ENCODE assay signal across 9 cellular contexts in the genomic region with DNA sequence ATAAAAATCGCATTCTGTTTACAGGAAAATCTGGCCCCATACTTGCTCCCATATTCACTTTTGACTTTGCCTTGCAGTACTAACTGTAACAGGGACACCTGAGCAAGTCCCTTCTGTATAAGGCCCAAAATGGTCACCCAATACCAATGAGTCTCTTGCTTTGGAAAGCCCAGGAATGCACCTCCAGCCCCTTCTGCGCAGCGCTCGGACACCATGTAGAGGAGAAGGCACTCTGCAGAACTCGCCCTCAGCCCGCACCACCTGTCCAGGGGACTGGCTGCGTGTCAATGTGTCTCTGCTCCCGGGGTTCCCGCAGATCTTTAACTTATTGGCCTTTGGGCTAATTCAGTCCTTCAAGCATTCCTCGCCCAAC. TPM values are rescaled to one million over a fixed set of nuclear protein-coding genes. Genes with fewer than 3 reads are reported as not detected.
DNase-seq lines count a peak whose midpoint lies in the region; ATAC-seq, FAIRE-seq and TF ChIP-seq lines count a peak whose summit lies in the region.
"Had no signal": no experiment of that assay in that cellular context is flagged by ENCODE, and none has a peak within 500 bp of the region (broad histone marks: within the 10 kb centered on the region; RNA-seq: fewer than 3 reads in every experiment).

No MANE protein-coding gene starts in this region.

- TF ChIP-seq POLR2A in K562 (conservative IDR thresholded peaks at IDR 0.05), result no peak

- peaks cover 4 to 38% of the 10 kb centered on the region in 2 experiments; a peak in 3 of 5 replicates for H3K27me3 ChIP-seq in K562 (ENCODE audit: control insufficient read depth in 2 of 2, insufficient read depth in 2 of 2, low read length in 2 of 2)
- H3K27me3 ChIP-seq in osteoblast (ENCODE audit: insufficient read depth, low read length), result peaks cover 19% of the 10 kb centered on the region

- H3K36me3 ChIP-seq in ES-I3 (ENCODE audit: insufficient read depth, low read length) (no peaks in the 10 kb centered on the region), K562 (ENCODE audit: control insufficient read depth, insufficient read depth, low read length) (no peaks in the 10 kb centered on the region), osteoblast (ENCODE audit: insufficient read depth, low read length) (no peaks in the 10 kb centered on the region)

- TF ChIP-seq RAD21 in K562 (CRISPR knock-in tag; conservative IDR thresholded peaks at IDR 0.05 in 1 of 2, IDR thresholded peaks at IDR 0.05 in 1 of 2), result no peak

- no peak for TF ChIP-seq EP300 in K562 (IDR thresholded peaks at IDR 0.05; ENCODE audit: low read length)

- no peak for FAIRE-seq in K562 (lab: Jason Lieb, UNC)

- H3K4me2 ChIP-seq in K562 (ENCODE audit: insufficient read depth, low read length) (no peak overlapping the region), osteoblast (ENCODE audit: insufficient read depth, low read length) (peak overlapping the region; percentile 56)

- H4K20me1 ChIP-seq in K562 (replicated peaks; ENCODE audit: control insufficient read depth, insufficient read depth, low read length) (no peaks in the 10 kb centered on the region), osteoblast (ENCODE audit: insufficient read depth, low read length) (no peaks in the 10 kb centered on the region)

- H2AFZ ChIP-seq in K562 (ENCODE audit: low read depth, low read length) (no peak overlapping the region), osteoblast (ENCODE audit: low read length) (peak overlapping the region; percentile 25)

- ATAC-seq in HG03039 (IDR thresholded peaks at IDR 0.05; ENCODE audit: unreplicated experiment) (peak; percentile 9), K562 (peak; percentile 28; the same call in 2 of the 3 replicates), HG03175 (IDR thresholded peaks at IDR 0.05; ENCODE audit: unreplicated experiment) (no peak), GM18861 (IDR thresholded peaks at IDR 0.05; ENCODE audit: unreplicated experiment) (no peak)

- H3K9ac ChIP-seq in ES-I3 (ENCODE audit: low read depth, low read length), result peak overlapping the region; percentile 18; the same call in 1 of the 2 replicates
- H3K9ac ChIP-seq in K562 (ENCODE audit: insufficient read depth in 1 of 2, low read depth in 2 of 2, low read length in 2 of 2), result no peak overlapping the region

- WGBS in K562 (ENCODE audit: insufficient coverage, low coverage, missing lambda C conversion rate), result 2% methylated on average over 9 of the region's 10 CpGs

- BruUV-seq in K562 (replicated peaks; lab: Mats Ljungman, UMichigan), result no TSS peak

- H3K4me3 ChIP-seq in K562 (no peak overlapping the region), osteoblast (ENCODE audit: insufficient read depth, low read length) (no peak overlapping the region)

- H3K79me2 ChIP-seq in K562 (ENCODE audit: control insufficient read depth, insufficient read depth, low read length) (no peaks in the 10 kb centered on the region), osteoblast (ENCODE audit: insufficient read depth, low read length) (no peaks in the 10 kb centered on the region)

- intact Hi-C loops in K562 (cut with micrococcal nuclease), result loop anchor here (1.0 kb wide), 2 partner anchors 107 to 114 kb away; no protein-coding TSS in a partner anchor

- peaks cover 10% of the 10 kb centered on the region; the same call in 1 of the 2 replicates for H3K4me1 ChIP-seq in ES-I3 (ENCODE audit: insufficient read depth, low read length)
- H3K4me1 ChIP-seq in K562 (replicated peaks in 1 of 2; ENCODE audit: control insufficient read depth in 2 of 2, insufficient read depth in 2 of 2, low read length in 2 of 2), result no peaks in the 10 kb centered on the region
- no peaks in the 10 kb centered on the region for H3K4me1 ChIP-seq in osteoblast (ENCODE audit: insufficient read depth, low read length)

- H3K9me1 ChIP-seq in K562 (ENCODE audit: control insufficient read depth, insufficient read depth, low read length), result no peaks in the 10 kb centered on the region

- CTCF ChIA-PET in K562 (lab: Yijun Ruan, JAX; ENCODE audit: low intra/inter-chr PET ratio), result interaction anchor here (0.8 to 2.4 kb wide), 3 partner anchors 108 to 128 kb away, joined by 3 to 51 read pairs (median 26); no protein-coding TSS in a partner anchor

- TF ChIP-seq CTCF in K562 (IDR thresholded peaks at IDR 0.05 in 2 of 3, conservative IDR thresholded peaks at IDR 0.05 in 1 of 3; ENCODE audit: insufficient read depth in 2 of 3, low read depth in 1 of 3, low read length in 3 of 3), result no peak
- TF ChIP-seq CTCF in osteoblast (IDR thresholded peaks at IDR 0.05; ENCODE audit: extremely low read depth, low read depth, low read length), result no peak

- H3K9me3 ChIP-seq in ES-I3 (ENCODE audit: control insufficient read depth, insufficient read depth, low read length), result no peaks in the 10 kb centered on the region
- no peaks in the 10 kb centered on the region for H3K9me3 ChIP-seq in K562 (replicated peaks; ENCODE audit: control insufficient read depth, insufficient read depth, low read depth, low read length)
- H3K9me3 ChIP-seq in osteoblast (ENCODE audit: low read depth, low read length), result peaks cover 3% of the 10 kb centered on the region

- DNase-seq in K562 (ENCODE audit: extremely low read depth in 1 of 4, low spot score in 3 of 4) (no peak), osteoblast (ENCODE audit: insufficient read length, low spot score, missing footprints) (no peak), SW 1271 (lab: John Stamatoyannopoulos, UW) (no peak), SKM-1 treated with dmso at 0.1 percent for 144 hours (lab: John Stamatoyannopoulos, UW; ENCODE audit: unreplicated experiment) (no peak)

- POLR2A ChIA-PET in K562 (lab: Yijun Ruan, JAX), result no interaction called here

- in situ Hi-C loops in K562 (cut with MboI), result no loop called here

- H3K27ac ChIP-seq in K562 (ENCODE audit: extremely low read depth, low read depth, low read length), result no peak overlapping the region
- H3K27ac ChIP-seq in osteoblast (ENCODE audit: low read depth, low read length), result no peak overlapping the region
- H3K27ac ChIP-seq: HL-60 had no signal

TF ChIP-seq in K562, 482 proteins besides CTCF, POLR2A, EP300 and RAD21 (continues in another document):
- no peak for TF ChIP-seq PPARD (CRISPR knock-in tag; IDR thresholded peaks at IDR 0.05)
- TF ChIP-seq TBP (optimal IDR thresholded peaks at IDR 0.05; ENCODE audit: low read depth, low read length), result no peak
- no peak for TF ChIP-seq ILF3 (IDR thresholded peaks at IDR 0.05; ENCODE audit: borderline replicate concordance)
- TF ChIP-seq, protein P1, sequence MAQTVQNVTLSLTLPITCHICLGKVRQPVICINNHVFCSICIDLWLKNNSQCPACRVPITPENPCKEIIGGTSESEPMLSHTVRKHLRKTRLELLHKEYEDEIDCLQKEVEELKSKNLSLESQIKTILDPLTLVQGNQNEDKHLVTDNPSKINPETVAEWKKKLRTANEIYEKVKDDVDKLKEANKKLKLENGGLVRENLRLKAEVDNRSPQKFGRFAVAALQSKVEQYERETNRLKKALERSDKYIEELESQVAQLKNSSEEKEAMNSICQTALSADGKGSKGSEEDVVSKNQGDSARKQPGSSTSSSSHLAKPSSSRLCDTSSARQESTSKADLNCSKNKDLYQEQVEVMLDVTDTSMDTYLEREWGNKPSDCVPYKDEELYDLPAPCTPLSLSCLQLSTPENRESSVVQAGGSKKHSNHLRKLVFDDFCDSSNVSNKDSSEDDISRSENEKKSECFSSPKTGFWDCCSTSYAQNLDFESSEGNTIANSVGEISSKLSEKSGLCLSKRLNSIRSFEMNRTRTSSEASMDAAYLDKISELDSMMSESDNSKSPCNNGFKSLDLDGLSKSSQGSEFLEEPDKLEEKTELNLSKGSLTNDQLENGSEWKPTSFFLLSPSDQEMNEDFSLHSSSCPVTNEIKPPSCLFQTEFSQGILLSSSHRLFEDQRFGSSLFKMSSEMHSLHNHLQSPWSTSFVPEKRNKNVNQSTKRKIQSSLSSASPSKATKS (CRISPR knock-in tag; IDR thresholded peaks at IDR 0.05), result no peak
- no peak for TF ChIP-seq BHLHE40 (IDR thresholded peaks at IDR 0.05; ENCODE audit: low read length)

RNA-seq across cellular contexts. Expression of a gene that starts 0.7 kb away (rescaled TPM):
- total RNA-seq in K562 (2011; cell fraction: chromatin; rRNA removed; ENCODE audit: low replicate concordance), result not detected in 2 replicates
- not detected in 2 replicates for total RNA-seq in K562 (2011; cell fraction: nucleolus; rRNA removed)
- not detected in 2 replicates for total RNA-seq in K562 (2011; cell fraction: nucleoplasm; rRNA removed)
- total RNA-seq in K562 (2014; rRNA removed), result not detected in 2 replicates
- not detected in 2 replicates for total RNA-seq in K562 (2014; rRNA removed; fragmentation: Illumina TruSeq; extraction: Trizol)
- not detected in 2 replicates for total RNA-seq in K562 (2015; rRNA removed; fragmentation: Illumina TruSeq; extraction: Trizol)
- total RNA-seq in K562 (2021), result not detected in 2 replicates
- not detected in 2 replicates for polyA plus RNA-seq in K562 (2011; rRNA removed)
- not detected in 2 replicates for polyA plus RNA-seq in K562 (2011; cell fraction: cytosol; rRNA removed)
- not detected in 2 replicates for polyA plus RNA-seq in K562 (2011; cell fraction: nucleus; rRNA removed)
- polyA plus RNA-seq in K562 (2012), result not detected in 2 replicates
- not detected in 2 replicates for polyA plus RNA-seq in K562 (2014; fragmentation: Illumina TruSeq; extraction: Trizol)
- polyA plus RNA-seq in K562 (2014; fragmentation: Nextera tagmentation; extraction: Ambion mirVana), result not detected
- not detected in 2 replicates for polyA plus RNA-seq in K562 (2014; rRNA removed)
- polyA minus RNA-seq in K562 (2011; rRNA and poly(A)+ RNA removed), result not detected in 2 replicates
- polyA minus RNA-seq in K562 (2011; cell fraction: cytosol; rRNA and poly(A)+ RNA removed), result not detected in 2 replicates
- polyA minus RNA-seq in K562 (2011; cell fraction: nucleus; rRNA and poly(A)+ RNA removed), result not detected in 2 replicates
- total RNA-seq in osteoblast, result not detected in 2 replicates

RNA-seq across cellular contexts. Expression of a gene that starts 34.7 kb away (rescaled TPM):
- total RNA-seq in K562 (2011; cell fraction: chromatin; rRNA removed; ENCODE audit: low replicate concordance), result 21.4 and 25.0 TPM in 2 replicates
- 34.3 and 42.7 TPM in 2 replicates for total RNA-seq in K562 (2011; cell fraction: nucleolus; rRNA removed)
- 32.1 and 39.8 TPM in 2 replicates for total RNA-seq in K562 (2011; cell fraction: nucleoplasm; rRNA removed)
- total RNA-seq in K562 (2014; rRNA removed) (19.1 and 19.3 TPM in 2 replicates), K562 (2014; rRNA removed; fragmentation: Illumina TruSeq; extraction: Trizol) (23.2 and 25.3 TPM in 2 replicates), K562 (2015; rRNA removed; fragmentation: Illumina TruSeq; extraction: Trizol) (15.3 and 16.3 TPM in 2 replicates), K562 (2021) (20.6 and 22.0 TPM in 2 replicates), osteoblast (139 and 143 TPM in 2 replicates)
- polyA plus RNA-seq in K562 (2011; rRNA removed) (30.4 and 47.9 TPM in 2 replicates), K562 (2014; fragmentation: Illumina TruSeq; extraction: Trizol) (26.2 and 30.3 TPM in 2 replicates), K562 (2014; fragmentation: Nextera tagmentation; extraction: Ambion mirVana) (1 to 10 TPM; 7.5 to 8.1 TPM), K562 (2014; rRNA removed) (24.0 and 25.5 TPM in 2 replicates)
- polyA plus RNA-seq in K562 (2011; cell fraction: cytosol; rRNA removed), result 32.2 and 37.3 TPM in 2 replicates
- 17.5 and 25.7 TPM in 2 replicates for polyA plus RNA-seq in K562 (2011; cell fraction: nucleus; rRNA removed)
- polyA plus RNA-seq in K562 (2012), result 17.7 and 35.2 TPM in 2 replicates
- 33.1 and 42.5 TPM in 2 replicates for polyA minus RNA-seq in K562 (2011; rRNA and poly(A)+ RNA removed)
- polyA minus RNA-seq in K562 (2011; cell fraction: cytosol; rRNA and poly(A)+ RNA removed), result 17.5 and 28.5 TPM in 2 replicates
- 5.8 and 15.0 TPM in 2 replicates for polyA minus RNA-seq in K562 (2011; cell fraction: nucleus; rRNA and poly(A)+ RNA removed)

Comparison
In these comparisons a context has a peak if more than half of its experiments do, and no peak if none do; other contexts are left out.
1. ATAC-seq: peak in HG03039 (single experiment) and K562 (single experiment); none in HG03175 (single experiment) and GM18861 (single experiment).